In the genomic region with DNA sequence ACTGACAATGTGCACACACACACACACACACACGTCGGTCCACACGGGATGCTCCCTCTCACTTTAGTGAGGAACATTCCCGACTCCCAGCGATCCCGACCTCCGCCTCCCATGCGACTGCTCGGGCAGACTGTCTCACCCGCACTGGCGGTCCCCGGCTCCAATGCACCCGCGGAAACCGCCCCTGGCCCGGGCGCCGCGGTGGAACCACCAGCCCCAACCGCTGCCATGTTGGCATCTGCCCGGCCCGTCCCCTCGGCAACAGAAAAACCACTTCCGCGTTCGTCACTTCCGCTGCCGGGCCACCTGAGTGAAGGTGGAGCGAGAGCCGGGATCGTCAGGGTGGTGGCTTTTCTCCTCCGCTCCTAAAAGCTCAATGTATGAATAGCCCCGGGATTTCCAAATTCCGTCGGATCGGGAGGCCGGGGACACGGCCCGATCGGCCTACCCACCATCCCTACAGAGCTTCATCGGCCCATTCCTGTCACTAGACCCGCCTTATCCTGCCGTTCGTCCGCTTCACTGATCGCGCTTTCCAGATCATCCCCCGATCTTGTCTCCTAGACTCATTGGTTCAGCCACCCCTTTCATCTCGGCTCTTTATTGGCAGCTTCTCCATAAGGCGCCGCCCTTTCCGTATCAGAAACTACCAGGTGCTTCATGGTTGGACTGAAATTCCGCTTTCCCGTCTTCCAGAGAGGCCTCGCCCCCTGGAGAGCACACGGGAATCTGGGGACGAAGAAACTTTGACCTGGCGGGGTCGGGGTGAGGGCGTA, we compare ENCODE assay signal across 8 cellular contexts. TPM values are rescaled to one million over a fixed set of nuclear protein-coding genes. Genes with fewer than 3 reads are reported as not detected.
DNase-seq lines count a peak whose midpoint lies in the region; ATAC-seq, FAIRE-seq and TF ChIP-seq lines count a peak whose summit lies in the region.

Gene SLC35A2, minus strand, starts transcription at position 240 of the 776 bp plus-strand sequence. Its CDS starts 10 bp downstream, at position 230.

- DNase-seq in A549 (ENCODE audit: low read depth in 1 of 2, low spot score in 1 of 2): peak; percentile 79 to 87
- peak; percentile 16 to 49 for DNase-seq in NCI-H446 (lab: John Stamatoyannopoulos, UW)
- peak; percentile 67 to 76 (median 74) for DNase-seq in activated CD4-positive, CD25-positive, alpha-beta regulatory T cell (lab: John Stamatoyannopoulos, UW)
- peak; percentile 61 to 69 for DNase-seq in cardiac fibroblast (ENCODE audit: low read depth in 2 of 2)
- DNase-seq in iris pigment epithelial cell (ENCODE audit: low read depth): peak; percentile 85
- DNase-seq in spleen: peak; percentile 96

- POLR2A ChIA-PET in A549 (lab: Yijun Ruan, JAX): interaction anchor here (0.7 to 2.7 kb wide), 7 partner anchors 9 to 280 kb away, joined by 3 to 15 read pairs (median 5); partner anchors contain the start of genes HDAC6, PQBP1 and TIMM17B

- H3K27ac ChIP-seq in A549 (peak within 1 kb of the TSS; percentile 81 to 94), spleen (peak within 1 kb of the TSS; percentile 36 to 90 (median 88))

- intact Hi-C loops in spleen (cut with DNase I; ENCODE audit: low total_unique reads): no loop called here

- no peak for TF ChIP-seq EP300 in A549 (IDR thresholded peaks at IDR 0.05)

- H3K36me3 ChIP-seq in spleen: peaks cover 0 to 62% (median 19%) of the 10 kb centered on the region in 6 donors

- ATAC-seq in A549 (peak; percentile 95 to 96), GM18870 (IDR thresholded peaks at IDR 0.05; ENCODE audit: unreplicated experiment) (peak; percentile 51), HG03159 (IDR thresholded peaks at IDR 0.05; ENCODE audit: unreplicated experiment) (peak; percentile 69)

- H3K4me1 ChIP-seq in A549 (peaks cover 13% of the 10 kb centered on the region), spleen (peaks cover 0 to 62% (median 33%) of the 10 kb centered on the region in 6 donors)

- H3K4me3 ChIP-seq in A549 (peak within 1 kb of the TSS; percentile 99), cardiac fibroblast (replicated peaks in 1 of 2; ENCODE audit: low read depth in 2 of 2, low read length in 2 of 2) (peak within 1 kb of the TSS; percentile 69 to 80), spleen (peak within 1 kb of the TSS; percentile 53 to 85 (median 63))

- peak; percentile 65 for TF ChIP-seq POLR2A in A549 (IDR thresholded peaks at IDR 0.05; ENCODE audit: low read length)
- peak in 1 of 3 donors; percentile 38 for TF ChIP-seq POLR2A in spleen (IDR thresholded peaks at IDR 0.05)

- H3K9me3 ChIP-seq in A549: no peaks in the 10 kb centered on the region
- H3K9me3 ChIP-seq in spleen: no peaks in the 10 kb centered on the region

- TF ChIP-seq CTCF in A549 (IDR thresholded peaks at IDR 0.05) (no peak), cardiac fibroblast (IDR thresholded peaks at IDR 0.05; ENCODE audit: low read depth, low read length) (no peak), spleen (IDR thresholded peaks at IDR 0.05 in 8 of 11, conservative IDR thresholded peaks at IDR 0.05 in 3 of 11) (peak in 1 of 11 experiments; percentile 3)

- CTCF ChIA-PET in A549 (lab: Yijun Ruan, JAX): interaction anchor here (0.9 to 1.7 kb wide), 4 partner anchors 8 to 33 kb away, joined by 3 to 5 read pairs (median 3); no protein-coding TSS in a partner anchor

- FAIRE-seq in A549 (lab: Jason Lieb, UNC): peak; percentile 99

- peak within 1 kb of the TSS; percentile 86 for H3K4me2 ChIP-seq in A549

- 2% methylated on average over 37 of the region's 60 CpGs for WGBS in A549 (ENCODE audit: missing lambda C conversion rate)
- WGBS in spleen, 5 donors: 0 to 38% (median 1%) methylated on average over 41 to 60 of the region's 60 CpGs

- no peaks in the 10 kb centered on the region for H3K27me3 ChIP-seq in spleen (replicated peaks in 1 of 7)

- no peak for TF ChIP-seq RAD21 in A549 (conservative IDR thresholded peaks at IDR 0.05 in 1 of 2, IDR thresholded peaks at IDR 0.05 in 1 of 2)

TF ChIP-seq in A549, 52 proteins besides CTCF, POLR2A, EP300 and RAD21:
- TF ChIP-seq JUN (IDR thresholded peaks at IDR 0.05) (peak; percentile 32 to 83; a peak in 4 of 5 replicates), TP53 (CRISPR knock-in tag; IDR thresholded peaks at IDR 0.05) (0 out of 2 replicates have a peak, but pooled peaks have one; percentile 14), KDM1A (IDR thresholded peaks at IDR 0.05; ENCODE audit: low read depth) (no peak), MAX (IDR thresholded peaks at IDR 0.05) (peak; percentile 34), ZC3H11A (IDR thresholded peaks at IDR 0.05) (no peak), KDM5A (IDR thresholded peaks at IDR 0.05) (peak; percentile 35; the same call in 1 of the 2 replicates), PHF8 (IDR thresholded peaks at IDR 0.05; ENCODE audit: borderline replicate concordance, low read depth) (peak; percentile 66; the same call in 1 of the 2 replicates), MYC (IDR thresholded peaks at IDR 0.05; ENCODE audit: borderline replicate concordance, low read length) (no peak), BCL3 (IDR thresholded peaks at IDR 0.05) (peak; percentile 78; the same call in 1 of the 3 replicates), GATA3 (IDR thresholded peaks at IDR 0.05; ENCODE audit: borderline replicate concordance) (0 out of 2 replicates have a peak, but pooled peaks have one; percentile 5)
- TF ChIP-seq, protein P1, sequence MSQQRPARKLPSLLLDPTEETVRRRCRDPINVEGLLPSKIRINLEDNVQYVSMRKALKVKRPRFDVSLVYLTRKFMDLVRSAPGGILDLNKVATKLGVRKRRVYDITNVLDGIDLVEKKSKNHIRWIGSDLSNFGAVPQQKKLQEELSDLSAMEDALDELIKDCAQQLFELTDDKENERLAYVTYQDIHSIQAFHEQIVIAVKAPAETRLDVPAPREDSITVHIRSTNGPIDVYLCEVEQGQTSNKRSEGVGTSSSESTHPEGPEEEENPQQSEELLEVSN (IDR thresholded peaks at IDR 0.05; ENCODE audit: borderline replicate concordance, low read depth): peak; percentile 37; the same call in 1 of the 2 replicates

RNA-seq across cellular contexts. Expression of gene SLC35A2, which starts in this region (rescaled TPM):
- polyA plus RNA-seq in A549 (2011; rRNA removed) (39.4 and 64.2 TPM in 2 replicates), A549 (2017; fragmentation: RNase III; extraction: RNeasy Plus Mini Kit Qiagen cat#74134 plus additional on column Dnase treatment) (42.3 to 50.2 TPM (median 49.0 TPM) in 3 replicates), spleen (1 to 10 TPM; 6.2 to 8.7 (median 8.3) TPM)
- polyA plus RNA-seq in A549 (2012; cell fraction: cytosol; rRNA removed): 47.0 and 62.4 TPM in 2 replicates
- 71.5 and 82.6 TPM in 2 replicates for polyA plus RNA-seq in A549 (2012; cell fraction: nucleus; rRNA removed)
- 53.2 and 68.1 TPM in 2 replicates for polyA minus RNA-seq in A549 (2011; rRNA and poly(A)+ RNA removed)
- 10 to 100 TPM; 15.0 to 20.8 (median 17.4) TPM for total RNA-seq in spleen

Comparison
In these comparisons a context has a peak if more than half of its experiments do, and no peak if none do; other contexts are left out.
1. Peak in every context shown above with its lines: DNase-seq, ATAC-seq, H3K4me3 ChIP-seq and H3K27ac ChIP-seq.
2. RNA of gene SLC35A2 (polyA plus RNA-seq): 39.4 to 82.6 TPM in A549; 6.2 to 8.7 TPM in spleen; every median in the first group is over 4 times any median in the second.
3. DNase-seq: peak in every context shown above with its lines; median percentile 96 in spleen; 85 in iris pigment epithelial cell; 83 in A549; 74 in activated CD4-positive, CD25-positive, alpha-beta regulatory T cell; 65 in cardiac fibroblast; 32 in NCI-H446.